In the genomic region with DNA sequence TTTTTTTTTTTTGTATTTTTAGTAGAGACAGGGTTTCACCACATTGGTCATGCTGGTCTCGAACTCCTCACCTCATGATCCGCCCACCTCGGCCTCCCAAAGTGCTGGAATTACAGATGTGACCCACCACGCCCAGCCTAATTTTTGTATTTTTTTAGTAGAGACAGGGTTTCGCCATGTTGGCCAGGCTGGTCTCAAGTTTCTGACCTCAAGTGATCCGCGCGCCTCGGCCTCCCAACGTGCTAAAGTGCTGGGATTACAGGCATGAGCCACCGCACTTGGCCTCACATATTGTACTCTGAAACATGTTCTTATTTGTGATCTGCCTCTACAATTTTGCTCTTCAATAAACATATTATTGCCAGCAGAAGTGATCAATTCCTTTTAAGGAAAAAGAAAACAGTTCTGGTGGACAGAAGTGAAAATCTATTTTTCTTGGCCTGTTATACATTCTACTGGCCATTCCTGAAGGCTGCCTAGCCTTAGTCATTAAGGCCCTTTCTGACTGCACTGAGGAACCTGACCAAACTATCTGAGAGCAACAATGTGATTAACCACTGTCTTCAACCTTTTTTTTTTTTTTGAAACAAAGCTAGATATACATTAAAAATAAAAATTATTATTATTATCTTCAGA, we compare ENCODE assay signal across 20 cellular contexts. TPM values are rescaled to one million over a fixed set of nuclear protein-coding genes. Genes with fewer than 3 reads are reported as not detected.
DNase-seq lines count a peak whose midpoint lies in the region; ATAC-seq and TF ChIP-seq lines count a peak whose summit lies in the region.
"Had no signal": no experiment of that assay in that cellular context is flagged by ENCODE, and none has a peak within 500 bp of the region (broad histone marks: within the 10 kb centered on the region; RNA-seq: fewer than 3 reads in every experiment).

No MANE protein-coding gene starts in this region.

- H3K9me3 ChIP-seq in ascending aorta, result no peaks in the 10 kb centered on the region

- peak overlapping the region; percentile 15 to 60 for H3K27ac ChIP-seq in ascending aorta
- H3K27ac ChIP-seq: foreskin keratinocyte, KMS-11 had no signal

- H3K4me1 ChIP-seq in ascending aorta, result peaks cover 0 to 6% of the 10 kb centered on the region in 2 donors
- H3K4me1 ChIP-seq: foreskin keratinocyte had no signal

- ATAC-seq in GM18520 (IDR thresholded peaks at IDR 0.05; ENCODE audit: unreplicated experiment) (no peak), HG02973 (IDR thresholded peaks at IDR 0.05; ENCODE audit: unreplicated experiment) (no peak)
- ATAC-seq: effector memory CD8-positive, alpha-beta T cell; foreskin keratinocyte had no signal

- H3K36me3 ChIP-seq in ascending aorta, result peaks cover 77 to 93% of the 10 kb centered on the region in 2 donors

- intact Hi-C loops in ascending aorta (cut with DNase I), result no loop called here

- DNase-seq in AG10803 (ENCODE audit: low read depth) (peak; percentile 49), ascending aorta (ENCODE audit: low spot score in 2 of 2) (peak in 1 of 2 donors; percentile 62), fibroblast of the aortic adventitia (ENCODE audit: low read depth) (peak; percentile 57), skeletal muscle cell (ENCODE audit: low read depth) (peak; percentile 25), NCI-H748 (lab: John Stamatoyannopoulos, UW; ENCODE audit: unreplicated experiment) (no peak), Ammon's horn (ENCODE audit: low spot score) (no peak)
- DNase-seq: AML-193; central memory CD4-positive, alpha-beta T cell; COR-L47; effector memory CD8-positive, alpha-beta T cell; foreskin keratinocyte; H9; NCI-H1092 treated with DMSO at 0.1 percent for 48 hours; NCI-H2107; NCI-H524 treated with DMSO at 0.1 percent for 48 hours; stimulated activated naive CD4-positive, alpha-beta T cell; SW 1271 had no signal

- H3K27me3 ChIP-seq in ascending aorta, result no peaks in the 10 kb centered on the region
- H3K27me3 ChIP-seq: foreskin keratinocyte had no signal

- H3K4me3 ChIP-seq in AG10803 (ENCODE audit: low read length), result no peak overlapping the region
- no peak overlapping the region for H3K4me3 ChIP-seq in ascending aorta
- no peak overlapping the region for H3K4me3 ChIP-seq in fibroblast of the aortic adventitia (ENCODE audit: low read depth, low read length)
- no peak overlapping the region for H3K4me3 ChIP-seq in skeletal muscle cell (ENCODE audit: low read depth, low read length)

- TF ChIP-seq CTCF in AG10803 (conservative IDR thresholded peaks at IDR 0.05; ENCODE audit: low read length), result no peak
- no peak for TF ChIP-seq CTCF in ascending aorta (IDR thresholded peaks at IDR 0.05)
- no peak for TF ChIP-seq CTCF in fibroblast of the aortic adventitia (IDR thresholded peaks at IDR 0.05; ENCODE audit: insufficient read depth, low read length)

RNA-seq across cellular contexts. Expression of gene SNX6, which starts 36.1 kb away (rescaled TPM):
- total RNA-seq in ascending aorta (25.3 TPM), fibroblast of the aortic adventitia (ENCODE audit: low replicate concordance) (252 and 258 TPM in 2 replicates)

RNA-seq across cellular contexts. Expression of gene EAPP, which starts 54.4 kb away (rescaled TPM):
- total RNA-seq in ascending aorta (10.1 TPM), fibroblast of the aortic adventitia (ENCODE audit: low replicate concordance) (53.6 and 56.1 TPM in 2 replicates)

Comparison
In these comparisons a context has a peak if more than half of its experiments do, and no peak if none do; other contexts are left out.
1. DNase-seq: peak in AG10803 (single experiment), fibroblast of the aortic adventitia (single experiment) and skeletal muscle cell (single experiment); none in NCI-H748 (single experiment) and Ammon's horn (single experiment).